Comparison of ENCODE assay signal across 8 cellular contexts in genomic region chr11:20387262-20388095, GRCh38. TPM values are rescaled to one million over a fixed set of nuclear protein-coding genes. Genes with fewer than 3 reads are reported as not detected.
DNase-seq lines count a peak whose midpoint lies in the region; ATAC-seq, FAIRE-seq and TF ChIP-seq lines count a peak whose summit lies in the region.

Gene PRMT3, plus strand, starts transcription at chr11:20387716. Its CDS starts 31 bp downstream, at chr11:20387747.

- H3K4me3 ChIP-seq in Caco-2 (ENCODE audit: low read depth, low read length): peak within 1 kb of the TSS; percentile 98

- DNase-seq in Caco-2 (peak; percentile 95 to 99), HTR-8/SVneo (ENCODE audit: insufficient read length, low spot score) (peak; percentile 87), NOMO-1 (lab: John Stamatoyannopoulos, UW; ENCODE audit: unreplicated experiment in 2 of 2) (peak; percentile 82 to 95), medulla oblongata (ENCODE audit: extremely low spot score) (peak; percentile 95)
- peak; percentile 96 for DNase-seq in effector CD8-positive, alpha-beta T cell (lab: John Stamatoyannopoulos, UW)
- peak; percentile 92 to 94 (median 93) for DNase-seq in stimulated activated CD4-positive, alpha-beta T cell treated with anti-CD3 and anti-CD28 coated beads, TNF-alpha, amount 100 ng/mL, for 48 hours (ENCODE audit: low read depth in 3 of 3)

- POLR2A ChIA-PET in Caco-2 (lab: Charles Lee): no interaction called here
- POLR2A ChIA-PET in activated CD8-positive, alpha-beta memory T cell treated with anti-CD3 and anti-CD28 coated beads for 36 hours (lab: Charles Lee): no interaction called here

- H3K4me1 Mint-ChIP-seq in Caco-2 (ENCODE audit: low read depth, unreplicated experiment): no peaks in the 10 kb centered on the region

- TF ChIP-seq CTCF in Caco-2 (IDR thresholded peaks at IDR 0.05; ENCODE audit: insufficient read depth in 1 of 2, low read depth in 1 of 2, low read length in 1 of 2, severe bottlenecking in 1 of 2, unreplicated experiment in 1 of 2): peak in 1 of 2 experiments; percentile 99

- H3K36me3 Mint-ChIP-seq in Caco-2 (ENCODE audit: insufficient read depth, unreplicated experiment): peaks cover 37% of the 10 kb centered on the region

- FAIRE-seq in HTR-8/SVneo (lab: Jason Lieb, UNC): peak; percentile 97

- no peaks in the 10 kb centered on the region for H3K9me3 ChIP-seq in Caco-2

- CTCF ChIA-PET in Caco-2 (lab: Charles Lee): interaction anchor here (0.7 to 1.4 kb wide), 2 partner anchors 10 to 199 kb away, joined by 3 to 7 read pairs (median 3); no protein-coding TSS in a partner anchor
- CTCF ChIA-PET in activated CD8-positive, alpha-beta memory T cell treated with anti-CD3 and anti-CD28 coated beads for 36 hours (lab: Charles Lee): interaction anchor here (0.9 to 1.0 kb wide), 2 partner anchors 10 to 23 kb away, joined by 3 read pairs; no protein-coding TSS in a partner anchor

- H3K27ac Mint-ChIP-seq in Caco-2 (ENCODE audit: unreplicated experiment): peak within 1 kb of the TSS; percentile 99

- H3K27me3 ChIP-seq in Caco-2 (replicated peaks; ENCODE audit: control insufficient read depth, insufficient read depth, low read length): no peaks in the 10 kb centered on the region

- peak; percentile 81 for ATAC-seq in GM21381 (IDR thresholded peaks at IDR 0.05; ENCODE audit: unreplicated experiment)

- no TSS peak for BruUV-seq in Caco-2 (replicated peaks; lab: Mats Ljungman, UMichigan)

- peaks cover 11% of the 10 kb centered on the region; the same call in 1 of the 2 replicates for H3K4me1 ChIP-seq in Caco-2

- H3K27me3 Mint-ChIP-seq in Caco-2 (ENCODE audit: insufficient read depth, unreplicated experiment): no peaks in the 10 kb centered on the region

- H3K9me3 Mint-ChIP-seq in Caco-2 (ENCODE audit: unreplicated experiment): no peaks in the 10 kb centered on the region

- H3K4me3 Mint-ChIP-seq in Caco-2 (ENCODE audit: unreplicated experiment): peak within 1 kb of the TSS; percentile 99

- no peaks in the 10 kb centered on the region for H3K36me3 ChIP-seq in Caco-2 (ENCODE audit: control insufficient read depth, insufficient read depth, low read length)

- intact Hi-C loops in Caco-2 (cut with micrococcal nuclease; ENCODE audit: unreplicated experiment): loop anchor here (2.0 kb wide), 1 partner anchor 223 kb away; no protein-coding TSS in a partner anchor

RNA-seq across cellular contexts. Expression of gene PRMT3, which starts in this region (rescaled TPM):
- 26.1 and 28.5 TPM in 2 replicates for total RNA-seq in Caco-2 (2022)
- 10 to 100 TPM; 47.0 to 52.0 TPM for total RNA-seq in activated CD8-positive, alpha-beta memory T cell treated with anti-CD3 and anti-CD28 coated beads for 36 hours

Comparison
In these comparisons a context has a peak if more than half of its experiments do, and no peak if none do; other contexts are left out.
1. Peak in every context shown above with its lines: DNase-seq, ATAC-seq and H3K4me3 ChIP-seq.